Comparison of ENCODE assay signal across 31 cellular contexts in genomic region chr7:55084307-55084706, GRCh38.
"Had no signal": no experiment of that assay in that cellular context is flagged by ENCODE, and none has a peak within 500 bp of the region (broad histone marks: within the 10 kb centered on the region; RNA-seq: fewer than 3 reads in every experiment).

No MANE protein-coding gene starts in this region.

- H3K27me3 ChIP-seq: esophagus squamous epithelium, hepatocyte, sigmoid colon had no signal

- H3K27me3 Mint-ChIP-seq: central memory CD8-positive, alpha-beta T cell; dendritic cell treated with granulocyte-macrophage colony-stimulating factor and Interleukin-4, amounts not matched to agents 40 ng/mL and 50 ng/mL, for 4 days; type B pancreatic cell had no signal

- H3K4me2 ChIP-seq: hepatocyte had no signal

- H3K4me3 Mint-ChIP-seq: activated B cell treated with CpG ODN at 0.5 μM for 24 hours; activated CD8-positive, alpha-beta T cell treated with anti-CD3 and anti-CD28 coated beads for 36 hours; activated naive CD4-positive, alpha-beta T cell treated with anti-CD3 and anti-CD28 coated beads, Interleukin-2, amount 50 U/mL, for 24 hours; activated naive CD8-positive, alpha-beta T cell treated with anti-CD3 and anti-CD28 coated beads, Interleukin-2, amount 50 U/mL, for 24 hours; activated T-cell treated with anti-CD3 and anti-CD28 coated beads, Interleukin-2, amount 50 U/mL, for 4 hours; activated T-helper 17 cell treated with anti-CD3 and anti-CD28 coated beads, Interleukin-2, amount 50 U/mL, for 72 hours; central memory CD8-positive, alpha-beta T cell; dendritic cell treated with granulocyte-macrophage colony-stimulating factor and Interleukin-4, amounts not matched to agents 40 ng/mL and 50 ng/mL, for 4 days; neural crest cell; stimulated activated memory B cell treated with anti-CD40 and anti-IgM and Interleukin-4, amounts not matched to agents 10 μg/mL and 1 μg/mL and 100 μg/mL, for 72 hours; stimulated activated naive CD8-positive, alpha-beta T cell treated with anti-CD3 and anti-CD28 coated beads, Interleukin-15, amount 100 ng/mL, for 72 hours; T-helper 2 cell treated with Interferon-gamma antibody and Interleukin-4, amounts not matched to agents 5 μg/mL and 100 μg/mL, for 36 hours; type B pancreatic cell had no signal

- H3K9me3 Mint-ChIP-seq: activated B cell treated with CpG ODN at 0.5 μM for 24 hours; activated CD8-positive, alpha-beta T cell treated with anti-CD3 and anti-CD28 coated beads for 36 hours; activated naive CD4-positive, alpha-beta T cell treated with anti-CD3 and anti-CD28 coated beads, Interleukin-2, amount 50 U/mL, for 24 hours; activated naive CD8-positive, alpha-beta T cell treated with anti-CD3 and anti-CD28 coated beads, Interleukin-2, amount 50 U/mL, for 24 hours; activated T-cell treated with anti-CD3 and anti-CD28 coated beads, Interleukin-2, amount 50 U/mL, for 4 hours; activated T-helper 17 cell treated with anti-CD3 and anti-CD28 coated beads, Interleukin-2, amount 50 U/mL, for 72 hours; central memory CD8-positive, alpha-beta T cell; dendritic cell treated with granulocyte-macrophage colony-stimulating factor and Interleukin-4, amounts not matched to agents 40 ng/mL and 50 ng/mL, for 4 days; naive thymus-derived CD4-positive, alpha-beta T cell; neural crest cell; stimulated activated memory B cell treated with anti-CD40 and anti-IgM and Interleukin-4, amounts not matched to agents 10 μg/mL and 1 μg/mL and 100 μg/mL, for 72 hours; stimulated activated naive CD8-positive, alpha-beta T cell treated with anti-CD3 and anti-CD28 coated beads, Interleukin-15, amount 100 ng/mL, for 72 hours; T-helper 2 cell treated with Interferon-gamma antibody and Interleukin-4, amounts not matched to agents 5 μg/mL and 100 μg/mL, for 36 hours; type B pancreatic cell had no signal

- ATAC-seq: activated CD8-positive, alpha-beta T cell treated with anti-CD3 and anti-CD28 coated beads for 36 hours; activated naive CD8-positive, alpha-beta T cell treated with anti-CD3 and anti-CD28 coated beads, Interleukin-2, amount 50 U/mL, for 24 hours; activated T-cell treated with anti-CD3 and anti-CD28 coated beads, Interleukin-2, amount 50 U/mL, for 4 hours; activated T-helper 17 cell treated with anti-CD3 and anti-CD28 coated beads, Interleukin-2, amount 50 U/mL, for 72 hours; left cardiac atrium; left ventricle myocardium superior; naive thymus-derived CD4-positive, alpha-beta T cell; psoas muscle; stimulated activated memory B cell treated with anti-CD40 and anti-IgM and Interleukin-4, amounts not matched to agents 10 μg/mL and 1 μg/mL and 100 μg/mL, for 72 hours; stimulated activated naive CD8-positive, alpha-beta T cell treated with anti-CD3 and anti-CD28 coated beads, Interleukin-15, amount 100 ng/mL, for 72 hours had no signal

- H3K9ac ChIP-seq: parathyroid adenoma had no signal

- H2AFZ ChIP-seq: hepatocyte, parathyroid adenoma had no signal

- H3K27ac Mint-ChIP-seq: activated B cell treated with CpG ODN at 0.5 μM for 24 hours; activated CD8-positive, alpha-beta T cell treated with anti-CD3 and anti-CD28 coated beads for 36 hours; activated naive CD4-positive, alpha-beta T cell treated with anti-CD3 and anti-CD28 coated beads, Interleukin-2, amount 50 U/mL, for 24 hours; activated naive CD8-positive, alpha-beta T cell treated with anti-CD3 and anti-CD28 coated beads, Interleukin-2, amount 50 U/mL, for 24 hours; activated T-helper 17 cell treated with anti-CD3 and anti-CD28 coated beads, Interleukin-2, amount 50 U/mL, for 72 hours; dendritic cell treated with granulocyte-macrophage colony-stimulating factor and Interleukin-4, amounts not matched to agents 40 ng/mL and 50 ng/mL, for 4 days; naive thymus-derived CD4-positive, alpha-beta T cell; stimulated activated memory B cell treated with anti-CD40 and anti-IgM and Interleukin-4, amounts not matched to agents 10 μg/mL and 1 μg/mL and 100 μg/mL, for 72 hours; stimulated activated naive CD8-positive, alpha-beta T cell treated with anti-CD3 and anti-CD28 coated beads, Interleukin-15, amount 100 ng/mL, for 72 hours; T-helper 2 cell treated with Interferon-gamma antibody and Interleukin-4, amounts not matched to agents 5 μg/mL and 100 μg/mL, for 36 hours; type B pancreatic cell had no signal

- H3K9me3 ChIP-seq: esophagus squamous epithelium, psoas muscle, sigmoid colon had no signal

- H3K36me3 ChIP-seq: sigmoid colon had no signal

- H3K4me3 ChIP-seq: esophagus squamous epithelium, hepatocyte, psoas muscle, sigmoid colon had no signal

- H3K36me3 Mint-ChIP-seq: activated naive CD4-positive, alpha-beta T cell treated with anti-CD3 and anti-CD28 coated beads, Interleukin-2, amount 50 U/mL, for 24 hours; naive thymus-derived CD4-positive, alpha-beta T cell; stimulated activated memory B cell treated with anti-CD40 and anti-IgM and Interleukin-4, amounts not matched to agents 10 μg/mL and 1 μg/mL and 100 μg/mL, for 72 hours had no signal

- H3K27ac ChIP-seq: esophagus squamous epithelium, hepatocyte, parathyroid adenoma, psoas muscle had no signal

- DNase-seq: activated B cell treated with CpG ODN at 0.5 μM for 24 hours; activated CD4-positive, alpha-beta T cell treated with anti-CD3 and anti-CD28 coated beads, Interleukin-2, amount 50 U/mL, for 1 hour; activated CD8-positive, alpha-beta T cell treated with anti-CD3 and anti-CD28 coated beads for 36 hours; activated naive CD8-positive, alpha-beta T cell treated with anti-CD3 and anti-CD28 coated beads, Interleukin-2, amount 50 U/mL, for 24 hours; activated T-cell treated with anti-CD3 and anti-CD28 coated beads, Interleukin-2, amount 50 U/mL, for 4 hours; amygdala; esophagus squamous epithelium; islet precursor cell; left cardiac atrium; left ventricle myocardium superior; midbrain; naive thymus-derived CD4-positive, alpha-beta T cell; nucleus accumbens; psoas muscle; sigmoid colon; small intestine; stimulated activated CD4-positive, alpha-beta T cell treated with anti-CD3 and anti-CD28 coated beads, Interleukin-1b, Interleukin-23, amount 100 ng/mL, for 48 hours; stimulated activated CD4-positive, alpha-beta T cell treated with anti-CD3 and anti-CD28 coated beads, Interleukin-4, amount 100 ng/mL, for 4 hours; stimulated activated CD8-positive, alpha-beta memory T cell treated with anti-CD3 and anti-CD28 coated beads, Interleukin-4, amount 100 ng/mL, for 48 hours; stimulated activated naive CD8-positive, alpha-beta T cell treated with anti-CD3 and anti-CD28 coated beads, Interleukin-15, amount 100 ng/mL, for 72 hours; substantia nigra had no signal
